In genomic region chr10:73332379-73332778, GRCh38 we compare ENCODE assay signal across 20 cellular contexts.
"Had no signal": no experiment of that assay in that cellular context is flagged by ENCODE, and none has a peak within 500 bp of the region (broad histone marks: within the 10 kb centered on the region; RNA-seq: fewer than 3 reads in every experiment).

No MANE protein-coding gene starts in this region.

- H3K27me3 ChIP-seq: gastrocnemius medialis, heart right ventricle, neutrophil, spleen, testis, tibial nerve had no signal

- H3K27me3 Mint-ChIP-seq: stimulated activated memory B cell treated with anti-CD40 and anti-IgM and Interleukin-4, amounts not matched to agents 10 μg/mL and 1 μg/mL and 100 μg/mL, for 72 hours; stimulated activated naive CD8-positive, alpha-beta T cell treated with anti-CD3 and anti-CD28 coated beads, Interleukin-15, amount 100 ng/mL, for 72 hours had no signal

- H3K9me3 Mint-ChIP-seq: stimulated activated memory B cell treated with anti-CD40 and anti-IgM and Interleukin-4, amounts not matched to agents 10 μg/mL and 1 μg/mL and 100 μg/mL, for 72 hours; stimulated activated naive CD8-positive, alpha-beta T cell treated with anti-CD3 and anti-CD28 coated beads, Interleukin-15, amount 100 ng/mL, for 72 hours had no signal

- H3K36me3 ChIP-seq: gastrocnemius medialis, neutrophil, spleen had no signal

- H3K27ac Mint-ChIP-seq: naive thymus-derived CD4-positive, alpha-beta T cell; nephron progenitor cell; stimulated activated memory B cell treated with anti-CD40 and anti-IgM and Interleukin-4, amounts not matched to agents 10 μg/mL and 1 μg/mL and 100 μg/mL, for 72 hours; stimulated activated naive CD8-positive, alpha-beta T cell treated with anti-CD3 and anti-CD28 coated beads, Interleukin-15, amount 100 ng/mL, for 72 hours had no signal

- DNase-seq: cortex of kidney; effector memory CD4-positive, alpha-beta T cell; gastrocnemius medialis; heart right ventricle; hypothalamus; kidney glomerular epithelial cell; naive thymus-derived CD4-positive, alpha-beta T cell; nephron progenitor cell; posterior cingulate gyrus; spleen; stimulated activated CD4-positive, alpha-beta T cell treated with anti-CD3 and anti-CD28 coated beads, Interleukin-15, amount 100 ng/mL, for 24 hours; stimulated activated CD4-positive, alpha-beta T cell treated with anti-CD3 and anti-CD28 coated beads, Interleukin-1b, Interleukin-23, amount 100 ng/mL, for 48 hours; stimulated activated CD4-positive, alpha-beta T cell treated with anti-CD3 and anti-CD28 coated beads, Interleukin-4, amount 100 ng/mL, for 24 hours; stimulated activated naive CD8-positive, alpha-beta T cell treated with anti-CD3 and anti-CD28 coated beads, Interleukin-15, amount 100 ng/mL, for 72 hours; testis had no signal

- H3K4me3 Mint-ChIP-seq: naive thymus-derived CD4-positive, alpha-beta T cell; nephron progenitor cell; stimulated activated memory B cell treated with anti-CD40 and anti-IgM and Interleukin-4, amounts not matched to agents 10 μg/mL and 1 μg/mL and 100 μg/mL, for 72 hours; stimulated activated naive CD8-positive, alpha-beta T cell treated with anti-CD3 and anti-CD28 coated beads, Interleukin-15, amount 100 ng/mL, for 72 hours had no signal

- H3K9me3 ChIP-seq: gastrocnemius medialis, heart right ventricle, neutrophil, spleen, testis, tibial nerve had no signal

- H3K4me1 Mint-ChIP-seq: naive thymus-derived CD4-positive, alpha-beta T cell; nephron progenitor cell; stimulated activated memory B cell treated with anti-CD40 and anti-IgM and Interleukin-4, amounts not matched to agents 10 μg/mL and 1 μg/mL and 100 μg/mL, for 72 hours; stimulated activated naive CD8-positive, alpha-beta T cell treated with anti-CD3 and anti-CD28 coated beads, Interleukin-15, amount 100 ng/mL, for 72 hours had no signal

- ATAC-seq: esophagus mucosa; gastrocnemius medialis; heart right ventricle; naive thymus-derived CD4-positive, alpha-beta T cell; sciatic nerve; stimulated activated memory B cell treated with anti-CD40 and anti-IgM and Interleukin-4, amounts not matched to agents 10 μg/mL and 1 μg/mL and 100 μg/mL, for 72 hours; stimulated activated naive CD8-positive, alpha-beta T cell treated with anti-CD3 and anti-CD28 coated beads, Interleukin-15, amount 100 ng/mL, for 72 hours had no signal

- H3K4me3 ChIP-seq: gastrocnemius medialis, heart right ventricle, spleen, testis, tibial nerve had no signal

- H3K27ac ChIP-seq: gastrocnemius medialis, heart right ventricle, neutrophil, spleen, testis, tibial nerve had no signal

- H3K4me1 ChIP-seq: gastrocnemius medialis, heart right ventricle, spleen, testis, tibial nerve had no signal
